Comparison of ENCODE assay signal across 11 cellular contexts in the genomic region with DNA sequence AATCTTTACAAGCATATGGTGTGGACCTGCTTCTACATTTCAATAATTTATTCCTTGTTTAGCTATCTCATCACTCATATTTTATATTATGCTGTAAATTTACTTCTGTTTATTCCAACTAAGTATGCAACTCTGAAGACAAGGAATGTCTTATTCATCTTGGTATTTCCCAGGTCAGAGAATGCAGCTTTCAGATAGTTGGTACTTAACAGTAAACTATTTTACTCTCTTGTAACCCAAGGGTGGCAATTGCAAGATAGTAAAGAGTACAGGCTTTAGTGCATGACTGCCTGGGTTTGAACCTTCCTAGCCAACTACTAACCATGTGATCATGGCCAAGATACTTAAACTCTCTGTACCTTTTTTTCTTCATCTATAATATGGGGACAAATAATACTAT. TPM values are rescaled to one million over a fixed set of nuclear protein-coding genes. Genes with fewer than 3 reads are reported as not detected.
"Had no signal": no experiment of that assay in that cellular context is flagged by ENCODE, and none has a peak within 500 bp of the region (broad histone marks: within the 10 kb centered on the region; RNA-seq: fewer than 3 reads in every experiment).

No MANE protein-coding gene starts in this region.

- H3K4me3 Mint-ChIP-seq: HFFc6, IgD-negative memory B cell had no signal

- ATAC-seq: HCT116, HepG2 had no signal

- DNase-seq: GM23248, GOT3, H7, HFFc6, KBM-7 had no signal

- H3K4me3 ChIP-seq: GM23248, HAP-1 had no signal

- H3K4me1 Mint-ChIP-seq: IgD-negative memory B cell had no signal

- H3K9me3 ChIP-seq: HAP-1 had no signal

- H3K36me3 Mint-ChIP-seq: IgD-negative memory B cell had no signal

- H3K27ac ChIP-seq: GM23248, HL-60 had no signal

- H3K36me3 ChIP-seq: HAP-1 had no signal

- H3K27ac Mint-ChIP-seq: HFFc6, IgD-negative memory B cell had no signal

- FAIRE-seq: HepG2 had no signal

RNA-seq across cellular contexts. Expression of gene GAS2L3, which starts 43.5 kb away (rescaled TPM):
- total RNA-seq: HT1080 had no signal
- polyA plus RNA-seq: IgD-negative memory B cell had no signal

RNA-seq across cellular contexts. Expression of gene NR1H4, which starts 56.3 kb away (rescaled TPM):
- total RNA-seq: GM23248, H7, HFFc6, HT1080 had no signal
- polyA plus RNA-seq: GM23248, IgD-negative memory B cell had no signal
